In genomic region chr3:194572131-194572789, GRCh38 we compare ENCODE assay signal across 10 cellular contexts.
A peak's percentile ranks its signal among the peaks of the same experiment; 100 is the strongest.
DNase-seq lines count a peak whose midpoint lies in the region; TF ChIP-seq lines count a peak whose summit lies in the region.
"Had no signal": no experiment of that assay in that cellular context is flagged by ENCODE, and none has a peak within 500 bp of the region (broad histone marks: within the 10 kb centered on the region; RNA-seq: fewer than 3 reads in every experiment).

No MANE protein-coding gene starts in this region.

- DNase-seq in ACHN (peak; percentile 73), OCI-M2 (lab: John Stamatoyannopoulos, UW; ENCODE audit: unreplicated experiment) (peak; percentile 44), epithelial cell of esophagus (ENCODE audit: low read depth) (peak; percentile 84), myocyte (ENCODE audit: low read depth) (peak; percentile 94), DMS153 (lab: John Stamatoyannopoulos, UW) (no peak), NCI-H2029 (lab: John Stamatoyannopoulos, UW) (no peak), DMS53 (lab: John Stamatoyannopoulos, UW) (no peak), mucosa of gallbladder (ENCODE audit: low spot score) (no peak)
- DNase-seq: activated CD4-positive, alpha-beta T cell treated with anti-CD3 and anti-CD28 coated beads, Interleukin-2, amount 10 ng/mL, durations not matched to agents 24 days and 14 days had no signal

- in situ Hi-C loops in ACHN (cut with HindIII; ENCODE audit: low pct_ligation_motif_present, low pct_unique_long_range_greater_than_20kb, low sequenced_read_pairs), result no loop called here

- H3K4me3 ChIP-seq in epithelial cell of esophagus (ENCODE audit: low read length), result no peak overlapping the region
- H3K4me3 ChIP-seq: BLaER1 treated with 17β-estradiol and CSF1 and Interleukin-3, amounts not matched to agents 10 nM and 100 nM had no signal

- TF ChIP-seq CTCF in epithelial cell of esophagus (IDR thresholded peaks at IDR 0.05; ENCODE audit: insufficient read depth, low read depth, low read length, missing control alignments), result no peak

Comparison
In these comparisons a context has a peak if more than half of its experiments do, and no peak if none do; other contexts are left out.
1. DNase-seq: peak in ACHN (single experiment), OCI-M2 (single experiment), epithelial cell of esophagus (single experiment) and myocyte (single experiment); none in DMS153 (single experiment), NCI-H2029 (single experiment), DMS53 (single experiment) and mucosa of gallbladder (single experiment).